Comparison of ENCODE assay signal across 1 cellular context in the genomic region with DNA sequence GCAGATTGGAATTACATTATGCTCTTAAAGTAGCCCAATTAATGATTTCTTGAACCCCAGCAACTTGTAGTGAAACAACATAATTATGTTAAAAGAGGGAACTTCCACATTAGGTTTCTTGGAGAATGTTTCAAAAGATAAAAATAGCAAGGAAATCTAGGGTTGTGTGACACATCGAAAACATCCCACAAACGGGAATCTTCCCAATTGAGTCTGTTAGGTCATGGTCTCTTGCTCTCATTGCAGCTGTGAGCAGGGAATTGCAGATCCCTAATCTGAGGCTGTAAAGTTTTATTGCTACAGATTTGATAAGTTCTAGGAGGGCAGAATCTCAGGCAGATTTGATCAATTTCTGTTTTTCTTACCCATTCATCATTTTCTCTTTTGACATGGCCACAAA.
A peak's percentile ranks its signal among the peaks of the same experiment; 100 is the strongest.
TF ChIP-seq lines count a peak whose summit lies in the region.

No MANE protein-coding gene starts in this region.

TF ChIP-seq in HEK293, 187 proteins besides CTCF, POLR2A, EP300 and RAD21:
- no peak for TF ChIP-seq ZNF701 (tag by site-specific recombination; IDR thresholded peaks at IDR 0.05)
- TF ChIP-seq ZNF10 (tag by site-specific recombination; IDR thresholded peaks at IDR 0.05), result no peak
- TF ChIP-seq MZF1 (tag by site-specific recombination; IDR thresholded peaks at IDR 0.05; ENCODE audit: borderline replicate concordance), result peak; percentile 37; the same call in 1 of the 2 replicates
- no peak for TF ChIP-seq ZBTB7A (tag by site-specific recombination; IDR thresholded peaks at IDR 0.05; ENCODE audit: low read depth)
- no peak for TF ChIP-seq ZBTB11 (tag by site-specific recombination; conservative IDR thresholded peaks at IDR 0.05; ENCODE audit: low read depth)
